9 cellular contexts compared by ENCODE assay signal in genomic region chr7:102494473-102495163, GRCh38. TPM values are rescaled to one million over a fixed set of nuclear protein-coding genes. Genes with fewer than 3 reads are reported as not detected.
DNase-seq lines count a peak whose midpoint lies in the region; ATAC-seq and TF ChIP-seq lines count a peak whose summit lies in the region.
"Not testable (repeated sequence)": the region's sequence is repeated elsewhere in the genome, so short reads cannot be mapped to it uniquely, and the experiment has no call there.
"Had no signal": no experiment of that assay in that cellular context is flagged by ENCODE, and none has a peak within 500 bp of the region (broad histone marks: within the 10 kb centered on the region; RNA-seq: fewer than 3 reads in every experiment).

No MANE protein-coding gene starts in this region.

- DNase-seq in GM23338 (ENCODE audit: low spot score); activated CD8-positive, alpha-beta T cell treated with anti-CD3 and anti-CD28 coated beads, Interleukin-2, amount 10 ng/mL, durations not matched to agents 7 days and 5 days; right cardiac atrium; stimulated activated naive CD8-positive, alpha-beta T cell treated with anti-CD3 and anti-CD28 coated beads, Interleukin-15, amount 100 ng/mL, for 72 hours: not testable (repeated sequence)

- ATAC-seq in GM18519 (IDR thresholded peaks at IDR 0.05; ENCODE audit: low FRiP score, unreplicated experiment) (peak; percentile 50), GM19455 (IDR thresholded peaks at IDR 0.05; ENCODE audit: unreplicated experiment) (peak; percentile 65), GM23338 (peak; percentile 32), HG03039 (IDR thresholded peaks at IDR 0.05; ENCODE audit: unreplicated experiment) (peak; percentile 47), HG03460 (IDR thresholded peaks at IDR 0.05; ENCODE audit: unreplicated experiment) (peak; percentile 63), right cardiac atrium (peak; percentile 32 to 49)
- peak; percentile 79 for ATAC-seq in activated CD8-positive, alpha-beta T cell treated with anti-CD3 and anti-CD28 coated beads, Interleukin-2, amount 10 ng/mL, durations not matched to agents 7 days and 5 days
- ATAC-seq in stimulated activated naive CD8-positive, alpha-beta T cell treated with anti-CD3 and anti-CD28 coated beads, Interleukin-15, amount 100 ng/mL, for 72 hours: peak; percentile 88

- H3K4me3 Mint-ChIP-seq in GM23338; activated CD8-positive, alpha-beta T cell treated with anti-CD3 and anti-CD28 coated beads, Interleukin-2, amount 10 ng/mL, durations not matched to agents 7 days and 5 days; stimulated activated naive CD8-positive, alpha-beta T cell treated with anti-CD3 and anti-CD28 coated beads, Interleukin-15, amount 100 ng/mL, for 72 hours: not testable (repeated sequence)

- intact Hi-C loops in right cardiac atrium (cut with DNase I): not testable (repeated sequence)

- H3K9me3 ChIP-seq in right cardiac atrium (ENCODE audit: control insufficient read depth, low read length): not testable (repeated sequence)

- not testable (repeated sequence) for H3K36me3 Mint-ChIP-seq in GM23338 (ENCODE audit: low read depth); activated CD8-positive, alpha-beta T cell treated with anti-CD3 and anti-CD28 coated beads, Interleukin-2, amount 10 ng/mL, durations not matched to agents 7 days and 5 days (ENCODE audit: low read depth)

- H3K79me2 ChIP-seq in GM23338 (replicated peaks; ENCODE audit: insufficient read depth): not testable (repeated sequence)

- not testable (repeated sequence) for H3K4me2 ChIP-seq in GM23338

- not testable (repeated sequence) for H3K27ac ChIP-seq in GM23338 (ENCODE audit: low read depth); right cardiac atrium (ENCODE audit: low read length)

- H3K4me1 ChIP-seq in GM23338 (ENCODE audit: insufficient read depth); right cardiac atrium (ENCODE audit: control insufficient read depth, insufficient read depth, low read length): not testable (repeated sequence)

- CTCF ChIA-PET in activated CD8-positive, alpha-beta T cell treated with anti-CD3 and anti-CD28 coated beads, Interleukin-2, amount 10 ng/mL, durations not matched to agents 7 days and 5 days (lab: Charles Lee): not testable (repeated sequence)

- not testable (repeated sequence) for H3K9me3 Mint-ChIP-seq in GM23338; activated CD8-positive, alpha-beta T cell treated with anti-CD3 and anti-CD28 coated beads, Interleukin-2, amount 10 ng/mL, durations not matched to agents 7 days and 5 days (ENCODE audit: insufficient read depth); stimulated activated naive CD8-positive, alpha-beta T cell treated with anti-CD3 and anti-CD28 coated beads, Interleukin-15, amount 100 ng/mL, for 72 hours

- not testable (repeated sequence) for H3K4me1 Mint-ChIP-seq in GM23338; activated CD8-positive, alpha-beta T cell treated with anti-CD3 and anti-CD28 coated beads, Interleukin-2, amount 10 ng/mL, durations not matched to agents 7 days and 5 days (ENCODE audit: low read depth); stimulated activated naive CD8-positive, alpha-beta T cell treated with anti-CD3 and anti-CD28 coated beads, Interleukin-15, amount 100 ng/mL, for 72 hours

- not testable (repeated sequence) for H2AFZ ChIP-seq in GM23338

- not testable (repeated sequence) for H3K27me3 ChIP-seq in GM23338 (ENCODE audit: insufficient read depth); right cardiac atrium (ENCODE audit: control insufficient read depth, insufficient read depth)

- not testable (repeated sequence) for H3K27ac Mint-ChIP-seq in GM23338; activated CD8-positive, alpha-beta T cell treated with anti-CD3 and anti-CD28 coated beads, Interleukin-2, amount 10 ng/mL, durations not matched to agents 7 days and 5 days; stimulated activated naive CD8-positive, alpha-beta T cell treated with anti-CD3 and anti-CD28 coated beads, Interleukin-15, amount 100 ng/mL, for 72 hours

- H3K27me3 Mint-ChIP-seq in GM23338 (ENCODE audit: insufficient read depth, low read depth, poor library complexity); activated CD8-positive, alpha-beta T cell treated with anti-CD3 and anti-CD28 coated beads, Interleukin-2, amount 10 ng/mL, durations not matched to agents 7 days and 5 days (ENCODE audit: low read depth); stimulated activated naive CD8-positive, alpha-beta T cell treated with anti-CD3 and anti-CD28 coated beads, Interleukin-15, amount 100 ng/mL, for 72 hours: not testable (repeated sequence)

- H3K4me3 ChIP-seq in GM23338; right cardiac atrium (ENCODE audit: low read length): not testable (repeated sequence)

- POLR2A ChIA-PET in activated CD8-positive, alpha-beta T cell treated with anti-CD3 and anti-CD28 coated beads, Interleukin-2, amount 10 ng/mL, durations not matched to agents 7 days and 5 days (lab: Charles Lee): not testable (repeated sequence)

- no CpG with 5 or more reads among the region's 68 CpGs for WGBS in right cardiac atrium

- H4K20me1 ChIP-seq in GM23338 (replicated peaks; ENCODE audit: insufficient read depth): not testable (repeated sequence)

- H3K9me2 ChIP-seq in GM23338 (ENCODE audit: insufficient read depth): not testable (repeated sequence)

- H3K36me3 ChIP-seq in GM23338 (ENCODE audit: insufficient read depth): not testable (repeated sequence)

- TF ChIP-seq CTCF in GM23338 (conservative IDR thresholded peaks at IDR 0.05; ENCODE audit: low read depth in 2 of 2): not testable (repeated sequence)

- H3F3A ChIP-seq in GM23338 (replicated peaks; ENCODE audit: low read depth): not testable (repeated sequence)

RNA-seq across cellular contexts. Expression of gene POLR2J, which starts 15.9 kb away (rescaled TPM):
- 32.2 and 39.0 TPM in 2 replicates for total RNA-seq in GM23338 (2014; rRNA removed; shearing (Covaris generic))
- polyA plus RNA-seq in GM23338 (2016; fragmentation: Nextera tagmentation; extraction: Ambion mirVana) (167 and 190 TPM in 2 replicates), right cardiac atrium (176 TPM)
- 10 to 100 TPM; 55.7 to 62.0 TPM for total RNA-seq in activated CD8-positive, alpha-beta T cell treated with anti-CD3 and anti-CD28 coated beads, Interleukin-2, amount 10 ng/mL, durations not matched to agents 7 days and 5 days
- total RNA-seq in right cardiac atrium: 10 to 100 TPM; 51.0 to 63.0 (median 58.8) TPM

RNA-seq across cellular contexts. Expression of gene RASA4B, which starts 23.0 kb away (rescaled TPM):
- total RNA-seq in GM23338 (2014; rRNA removed; shearing (Covaris generic)): 1.5 and 4.2 TPM in 2 replicates
- polyA plus RNA-seq in GM23338 (2016; fragmentation: Nextera tagmentation; extraction: Ambion mirVana) (0.99 and 1.1 TPM in 2 replicates), right cardiac atrium (5.8 TPM)
- total RNA-seq in activated CD8-positive, alpha-beta T cell treated with anti-CD3 and anti-CD28 coated beads, Interleukin-2, amount 10 ng/mL, durations not matched to agents 7 days and 5 days: 10 to 100 TPM; 18.9 to 21.1 TPM
- total RNA-seq in right cardiac atrium: 10 to 100 TPM in 2 of 4 donors, 1 to 10 TPM in 2; 3.8 to 12.8 (median 9.4) TPM

RNA-seq across cellular contexts. Expression of gene LRWD1, which starts 29.8 kb away (rescaled TPM):
- 43.3 and 55.2 TPM in 2 replicates for total RNA-seq in GM23338 (2014; rRNA removed; shearing (Covaris generic))
- polyA plus RNA-seq in GM23338 (2016; fragmentation: Nextera tagmentation; extraction: Ambion mirVana) (24.0 and 28.1 TPM in 2 replicates), right cardiac atrium (8.5 TPM)
- total RNA-seq in activated CD8-positive, alpha-beta T cell treated with anti-CD3 and anti-CD28 coated beads, Interleukin-2, amount 10 ng/mL, durations not matched to agents 7 days and 5 days: 10 to 100 TPM; 16.7 to 21.7 TPM
- 10 to 100 TPM in 3 of 4 donors, 1 to 10 TPM in 1; 9.7 to 14.2 (median 11.0) TPM for total RNA-seq in right cardiac atrium

RNA-seq across cellular contexts. Expression of gene ALKBH4, which starts 30.0 kb away (rescaled TPM):
- total RNA-seq in GM23338 (2014; rRNA removed; shearing (Covaris generic)): 31.0 and 45.0 TPM in 2 replicates
- polyA plus RNA-seq in GM23338 (2016; fragmentation: Nextera tagmentation; extraction: Ambion mirVana) (17.7 and 20.0 TPM in 2 replicates), right cardiac atrium (7.3 TPM)
- 10 to 100 TPM; 10.8 to 11.1 TPM for total RNA-seq in activated CD8-positive, alpha-beta T cell treated with anti-CD3 and anti-CD28 coated beads, Interleukin-2, amount 10 ng/mL, durations not matched to agents 7 days and 5 days
- 1 to 10 TPM; 7.6 to 9.2 (median 8.3) TPM for total RNA-seq in right cardiac atrium

RNA-seq across cellular contexts. Expression of gene UPK3BL2, which starts 48.9 kb away (rescaled TPM):
- 1.5 TPM in 1 of 2 replicates, not detected in the other for total RNA-seq in GM23338 (2014; rRNA removed; shearing (Covaris generic))
- polyA plus RNA-seq in GM23338 (2016; fragmentation: Nextera tagmentation; extraction: Ambion mirVana) (0.87 and 0.99 TPM in 2 replicates), right cardiac atrium (2.7 TPM)
- total RNA-seq in activated CD8-positive, alpha-beta T cell treated with anti-CD3 and anti-CD28 coated beads, Interleukin-2, amount 10 ng/mL, durations not matched to agents 7 days and 5 days: 10 to 100 TPM; 24.1 to 27.1 TPM
- total RNA-seq in right cardiac atrium: 1 to 10 TPM; 3.4 to 8.3 (median 7.2) TPM
- total RNA-seq: RPMI7951 had no signal

Comparison
In these comparisons a context has a peak if more than half of its experiments do, and no peak if none do; other contexts are left out.
1. ATAC-seq: peak in every context shown above with its lines; median percentile 88 in stimulated activated naive CD8-positive, alpha-beta T cell treated with anti-CD3 and anti-CD28 coated beads, Interleukin-15, amount 100 ng/mL, for 72 hours; 79 in activated CD8-positive, alpha-beta T cell treated with anti-CD3 and anti-CD28 coated beads, Interleukin-2, amount 10 ng/mL, durations not matched to agents 7 days and 5 days; 65 in GM19455; 63 in HG03460; 50 in GM18519; 47 in HG03039; 40 in right cardiac atrium; 32 in GM23338.